ENCODE assay signal across 19 cellular contexts in genomic region chr2:219031005-219031738, GRCh38. TPM values are rescaled to one million over a fixed set of nuclear protein-coding genes. Genes with fewer than 3 reads are reported as not detected.
DNase-seq lines count a peak whose midpoint lies in the region; ATAC-seq, FAIRE-seq and TF ChIP-seq lines count a peak whose summit lies in the region.
"Had no signal": no experiment of that assay in that cellular context is flagged by ENCODE, and none has a peak within 500 bp of the region (broad histone marks: within the 10 kb centered on the region; RNA-seq: fewer than 3 reads in every experiment).

No MANE protein-coding gene starts in this region.

- H3K4me3 ChIP-seq in heart left ventricle (no peak overlapping the region), kidney (ENCODE audit: low read length in 2 of 2) (no peak overlapping the region), upper lobe of right lung (no peak overlapping the region)
- H3K4me3 ChIP-seq: A549, GM23338 had no signal

- H3K27ac ChIP-seq in heart left ventricle (no peak overlapping the region), kidney (ENCODE audit: low read depth in 2 of 2, low read length in 2 of 2) (no peak overlapping the region), upper lobe of right lung (no peak overlapping the region)
- H3K27ac ChIP-seq: 22Rv1, A549, C4-2B had no signal

- H3K27me3 ChIP-seq in heart left ventricle (peaks cover 8 to 54% (median 20%) of the 10 kb centered on the region in 9 donors), upper lobe of right lung (peaks cover 36% of the 10 kb centered on the region)

- no peak for FAIRE-seq in kidney (lab: Jason Lieb, UNC)
- FAIRE-seq: A549, D721Med, G401.6, GM12892, GM18507 had no signal

- 59 to 64% (median 61%) methylated on average over 13 to 21 of the region's 21 CpGs for WGBS in heart left ventricle, 4 donors

- intact Hi-C loops in Right ventricle myocardium superior (cut with DNase I) = no loop called here
- intact Hi-C loops in heart left ventricle (cut with DNase I) = no loop called here
- intact Hi-C loops in kidney (cut with DNase I) = no loop called here
- intact Hi-C loops in upper lobe of right lung (cut with DNase I) = no loop called here

- TF ChIP-seq POLR2A in heart left ventricle (IDR thresholded peaks at IDR 0.05) = no peak

- H3K9me3 ChIP-seq in heart left ventricle (no peaks in the 10 kb centered on the region), kidney (ENCODE audit: control insufficient read depth in 1 of 2, low read length in 2 of 2) (no peaks in the 10 kb centered on the region), upper lobe of right lung (no peaks in the 10 kb centered on the region)
- H3K9me3 ChIP-seq: A549, Caco-2 had no signal

- H3K36me3 ChIP-seq in heart left ventricle = no peaks in the 10 kb centered on the region
- no peaks in the 10 kb centered on the region for H3K36me3 ChIP-seq in kidney (ENCODE audit: control insufficient read depth in 1 of 2, insufficient read depth in 2 of 2, low read length in 2 of 2)
- H3K36me3 ChIP-seq in upper lobe of right lung = no peaks in the 10 kb centered on the region

- H3K9ac ChIP-seq in kidney (ENCODE audit: low read length in 2 of 2) = no peak overlapping the region

- TF ChIP-seq CTCF in heart left ventricle (IDR thresholded peaks at IDR 0.05) (no peak), kidney (IDR thresholded peaks at IDR 0.05; ENCODE audit: borderline replicate concordance, extremely low read depth, insufficient read depth) (no peak), upper lobe of right lung (IDR thresholded peaks at IDR 0.05) (no peak)

- DNase-seq in Right ventricle myocardium superior (peak; percentile 26), heart left ventricle (no peak), kidney (peak; percentile 69), upper lobe of right lung (peak; percentile 40)
- DNase-seq: AML-193; Caco-2; CD4-positive, alpha-beta T cell; H7 had no signal

- ATAC-seq in Right ventricle myocardium superior (ENCODE audit: poor library complexity) (no peak), heart left ventricle (no peak), upper lobe of right lung (no peak), GM19023 (IDR thresholded peaks at IDR 0.05; ENCODE audit: unreplicated experiment) (no peak)
- ATAC-seq: HCT116 had no signal

- no peaks in the 10 kb centered on the region for H3K4me1 ChIP-seq in heart left ventricle
- no peaks in the 10 kb centered on the region for H3K4me1 ChIP-seq in kidney (ENCODE audit: control insufficient read depth in 1 of 2, insufficient read depth in 1 of 2, low read depth in 1 of 2, low read length in 2 of 2)
- no peaks in the 10 kb centered on the region for H3K4me1 ChIP-seq in upper lobe of right lung
- H3K4me1 ChIP-seq: A549, Caco-2 had no signal

RNA-seq across cellular contexts. Expression of gene CFAP65, which starts 10.1 kb away (rescaled TPM):
- total RNA-seq in Right ventricle myocardium superior (not detected), heart left ventricle (under 1 TPM in 1 of 9 donors, not detected in 8; 0.04 TPM), kidney (2.0 TPM), upper lobe of right lung (not detected)
- polyA plus RNA-seq in heart left ventricle (not detected), kidney (ENCODE audit: insufficient read depth, low read depth, low replicate concordance) (0.73 TPM)
- total RNA-seq: CD4-positive, alpha-beta T cell; H7 had no signal
- polyA plus RNA-seq: BJ had no signal

RNA-seq across cellular contexts. Expression of gene IHH, which starts 29.5 kb away (rescaled TPM):
- total RNA-seq in Right ventricle myocardium superior (not detected), heart left ventricle (not detected), kidney (0.88 TPM), upper lobe of right lung (0.69 TPM)
- polyA plus RNA-seq in heart left ventricle (not detected), kidney (ENCODE audit: insufficient read depth, low read depth, low replicate concordance) (3.1 TPM)
- total RNA-seq: CD4-positive, alpha-beta T cell; GM23338 had no signal
- polyA plus RNA-seq: GM23338 had no signal

RNA-seq across cellular contexts. Expression of gene CRYBA2, which starts 38.0 kb away (rescaled TPM):
- not detected for total RNA-seq in Right ventricle myocardium superior
- total RNA-seq in heart left ventricle = not detected
- not detected for polyA plus RNA-seq in heart left ventricle
- not detected for total RNA-seq in kidney
- polyA plus RNA-seq in kidney (ENCODE audit: insufficient read depth, low read depth, low replicate concordance) = not detected
- total RNA-seq in upper lobe of right lung = not detected
- total RNA-seq: CD4-positive, alpha-beta T cell; GM23338; H7 had no signal
- polyA plus RNA-seq: A549, GM23338 had no signal

RNA-seq across cellular contexts. Expression of gene FEV, which starts 46.2 kb away (rescaled TPM):
- total RNA-seq in Right ventricle myocardium superior (not detected), heart left ventricle (not detected), kidney (not detected), upper lobe of right lung (not detected)
- polyA plus RNA-seq in heart left ventricle (not detected), kidney (ENCODE audit: insufficient read depth, low read depth, low replicate concordance) (not detected)
- total RNA-seq: Caco-2; CD4-positive, alpha-beta T cell; GM23338; H7 had no signal
- polyA plus RNA-seq: A549, BJ, GM23338 had no signal

Comparison
In these comparisons a context has a peak if more than half of its experiments do, and no peak if none do; other contexts are left out.
1. DNase-seq: peak in Right ventricle myocardium superior (single experiment), kidney (single experiment) and upper lobe of right lung (single experiment); none in heart left ventricle (0 of 5).